Comparison of ENCODE assay signal across 15 cellular contexts in the genomic region with DNA sequence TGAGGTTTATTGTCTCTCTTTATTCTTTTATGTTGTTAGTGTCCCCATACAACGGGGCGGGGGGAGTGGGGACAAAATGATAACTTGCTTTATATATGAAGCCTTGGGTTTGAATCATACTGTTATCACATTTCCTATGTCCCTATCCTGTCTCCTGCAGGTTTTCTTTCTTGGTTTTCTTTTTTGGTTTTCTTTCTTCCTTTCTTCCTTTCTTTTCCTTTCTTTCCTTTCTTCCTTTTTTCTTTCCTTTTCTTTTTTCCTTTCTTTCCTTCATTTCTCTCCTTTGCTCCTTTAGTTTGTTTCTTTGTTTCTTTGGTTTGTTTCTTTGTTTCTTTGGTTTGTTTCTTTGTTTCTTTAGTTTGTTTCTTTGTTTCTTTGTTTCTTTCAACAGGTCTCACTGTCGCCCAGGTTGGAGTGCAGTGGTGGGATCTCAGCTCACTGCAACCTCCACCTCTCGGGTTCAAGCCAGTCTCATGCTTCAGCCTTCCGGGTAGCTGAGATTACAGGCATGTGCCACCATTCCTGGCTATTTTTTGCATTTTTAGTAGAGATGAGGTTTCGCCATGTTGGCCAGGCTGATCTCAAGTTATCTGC. TPM values are rescaled to one million over a fixed set of nuclear protein-coding genes. Genes with fewer than 3 reads are reported as not detected.
DNase-seq lines count a peak whose midpoint lies in the region; ATAC-seq and TF ChIP-seq lines count a peak whose summit lies in the region.
"Had no signal": no experiment of that assay in that cellular context is flagged by ENCODE, and none has a peak within 500 bp of the region (broad histone marks: within the 10 kb centered on the region; RNA-seq: fewer than 3 reads in every experiment).

No MANE protein-coding gene starts in this region.

- peak overlapping the region; percentile 39 for H3K4me2 ChIP-seq in hepatocyte

- H3K79me2 ChIP-seq in hepatocyte: peaks cover 90% of the 10 kb centered on the region

- H3K36me3 ChIP-seq in cardiac muscle cell: no peaks in the 10 kb centered on the region
- no peaks in the 10 kb centered on the region for H3K36me3 ChIP-seq in SK-N-MC (ENCODE audit: insufficient read depth, low read length)
- no peaks in the 10 kb centered on the region for H3K36me3 ChIP-seq in hepatocyte (replicated peaks; ENCODE audit: insufficient read depth, low read depth)
- H3K36me3 ChIP-seq in thyroid gland: no peaks in the 10 kb centered on the region
- H3K36me3 ChIP-seq: colonic mucosa had no signal

- H3K9me2 ChIP-seq in hepatocyte (replicated peaks; ENCODE audit: insufficient read depth): no peaks in the 10 kb centered on the region

- H3K4me1 ChIP-seq in cardiac muscle cell (ENCODE audit: low read depth) (peaks cover 3% of the 10 kb centered on the region), hepatocyte (ENCODE audit: insufficient read depth) (no peaks in the 10 kb centered on the region), thyroid gland (peaks cover 6 to 7% of the 10 kb centered on the region in 2 donors)
- H3K4me1 ChIP-seq: colonic mucosa had no signal

- TF ChIP-seq POLR2A in thyroid gland (IDR thresholded peaks at IDR 0.05): no peak

- H3K4me3 ChIP-seq in cardiac muscle cell (no peak overlapping the region), SK-N-MC (peak overlapping the region; percentile 7), hepatocyte (no peak overlapping the region), thyroid gland (replicated peaks in 1 of 3) (no peak overlapping the region)
- H3K4me3 ChIP-seq: colonic mucosa had no signal

- H2AFZ ChIP-seq in hepatocyte: no peak overlapping the region

- intact Hi-C loops in left ventricle myocardium superior (cut with micrococcal nuclease): no loop called here
- intact Hi-C loops in thyroid gland (cut with DNase I): no loop called here

- H3K9ac ChIP-seq in SK-N-MC (ENCODE audit: insufficient read length): no peak overlapping the region

- DNase-seq in cardiac muscle cell (ENCODE audit: low read depth in 1 of 2, low spot score in 1 of 2) (no peak), left ventricle myocardium superior (no peak), SK-N-MC (ENCODE audit: low read depth, low spot score) (no peak), hepatocyte (ENCODE audit: low spot score) (no peak), NCI-H446 treated with DMSO at 0.1 percent for 48 hours (lab: John Stamatoyannopoulos, UW) (no peak), thyroid gland (no peak), DMS153 (lab: John Stamatoyannopoulos, UW) (no peak)
- DNase-seq: activated gamma-delta T cell; Calu3; colonic mucosa; foreskin fibroblast; hypothalamus; NCI-H1417; stimulated activated CD4-positive, alpha-beta T cell treated with anti-CD3 and anti-CD28 coated beads, Interleukin-1b, Interleukin-23, amount 100 ng/mL, for 48 hours had no signal

- WGBS in hepatocyte (ENCODE audit: low lambda C conversion rate, missing lambda C conversion rate): 74% methylated on average over 6 of the region's 6 CpGs
- WGBS in thyroid gland, 2 donors: 87 to 94% methylated on average over 6 of the region's 6 CpGs

- H3K27me3 ChIP-seq in cardiac muscle cell (no peaks in the 10 kb centered on the region), hepatocyte (no peaks in the 10 kb centered on the region), thyroid gland (no peaks in the 10 kb centered on the region)
- H3K27me3 ChIP-seq: colonic mucosa had no signal

- H3K9me3 ChIP-seq in cardiac muscle cell (ENCODE audit: low read depth) (no peaks in the 10 kb centered on the region), SK-N-MC (ENCODE audit: low read depth, low read length) (no peaks in the 10 kb centered on the region), hepatocyte (ENCODE audit: low read depth) (no peaks in the 10 kb centered on the region), thyroid gland (no peaks in the 10 kb centered on the region)
- H3K9me3 ChIP-seq: colonic mucosa had no signal

- ATAC-seq in left ventricle myocardium superior: no peak
- no peak for ATAC-seq in HG03159 (IDR thresholded peaks at IDR 0.05; ENCODE audit: unreplicated experiment)

- H3K27ac ChIP-seq in cardiac muscle cell: peak overlapping the region; percentile 52
- H3K27ac ChIP-seq in SK-N-MC: no peak overlapping the region; the same call in 1 of the 2 replicates
- no peak overlapping the region for H3K27ac ChIP-seq in hepatocyte
- no peak overlapping the region for H3K27ac ChIP-seq in thyroid gland
- H3K27ac ChIP-seq: colonic mucosa had no signal

- TF ChIP-seq CTCF in cardiac muscle cell (IDR thresholded peaks at IDR 0.05; ENCODE audit: low read depth, low read length) (no peak), hepatocyte (IDR thresholded peaks at IDR 0.05; ENCODE audit: poor library complexity) (no peak), thyroid gland (IDR thresholded peaks at IDR 0.05) (no peak)

- H4K20me1 ChIP-seq in hepatocyte (ENCODE audit: insufficient read depth, poor library complexity, severe bottlenecking): peaks cover 55% of the 10 kb centered on the region

RNA-seq across cellular contexts. Expression of a gene that starts 4.8 kb away (rescaled TPM):
- total RNA-seq in cardiac muscle cell (29.1 and 34.5 TPM in 2 replicates), left ventricle myocardium superior (28.6 TPM), hepatocyte (51.5 and 53.6 TPM in 2 replicates), thyroid gland (10 to 100 TPM; 49.7 to 78.1 (median 69.2) TPM)
- polyA plus RNA-seq in cardiac muscle cell (31.1 and 52.4 TPM in 2 replicates), hepatocyte (35.1 and 40.5 TPM in 2 replicates)
